ENCODE assay signal across 1 cellular context in genomic region chr15:40425681-40426080, GRCh38.
TF ChIP-seq lines count a peak whose summit lies in the region.

No MANE protein-coding gene starts in this region.

TF ChIP-seq in endothelial cell of umbilical vein, 7 proteins besides CTCF, POLR2A, EP300 and RAD21:
- TF ChIP-seq FOS (IDR thresholded peaks at IDR 0.05; ENCODE audit: borderline replicate concordance, insufficient read depth, low read length), result no peak
- no peak for TF ChIP-seq MAX (IDR thresholded peaks at IDR 0.05; ENCODE audit: insufficient read depth, insufficient read length)
- no peak for TF ChIP-seq MYC (IDR thresholded peaks at IDR 0.05; ENCODE audit: low read depth, low read length)
- TF ChIP-seq EZH2 (IDR thresholded peaks at IDR 0.05; ENCODE audit: borderline replicate concordance, low read depth, low read length, severe bottlenecking), result no peak
- TF ChIP-seq GATA2 (IDR thresholded peaks at IDR 0.05; ENCODE audit: insufficient read depth, insufficient read length, low read depth, low read length), result no peak
- TF ChIP-seq JUN (IDR thresholded peaks at IDR 0.05; ENCODE audit: borderline replicate concordance, insufficient read depth, insufficient read length, low read depth), result no peak
- no peak for TF ChIP-seq POLR2AphosphoS5 (IDR thresholded peaks at IDR 0.05; ENCODE audit: insufficient read depth, low read depth, low read length)
TF ChIP-seq in endothelial cell of umbilical vein: peak in this region for 0.
